Comparison of ENCODE assay signal across 21 cellular contexts in the genomic region with DNA sequence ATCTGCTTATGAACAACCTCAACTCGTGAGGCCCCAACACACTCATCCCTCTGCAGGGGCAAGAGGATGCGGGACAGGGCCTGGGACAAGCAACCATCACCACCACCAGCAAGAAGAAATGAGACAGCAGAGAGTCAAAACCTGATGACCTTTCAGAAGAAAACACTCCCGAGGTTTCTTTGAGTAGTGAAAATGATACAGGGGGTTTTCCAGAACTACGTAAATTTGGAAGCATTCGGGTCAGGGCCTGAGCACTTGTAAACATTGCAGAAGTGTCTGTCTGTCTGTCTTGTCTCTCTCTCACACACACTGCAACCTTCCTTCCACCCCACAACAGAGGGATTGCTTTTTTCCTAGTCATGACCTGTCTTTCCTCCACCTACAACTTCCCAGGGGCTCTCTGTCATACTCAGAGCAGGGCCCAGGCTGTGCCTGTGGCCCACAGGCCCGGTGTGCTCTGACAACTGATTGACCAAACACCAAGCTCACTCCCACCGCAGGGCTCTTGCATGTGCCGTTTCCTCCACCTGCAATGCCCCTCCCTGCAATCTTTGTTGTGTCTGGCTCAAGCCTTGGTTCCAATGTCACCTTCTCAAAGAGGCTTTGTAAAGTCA.
A peak's percentile ranks its signal among the peaks of the same experiment; 100 is the strongest.
DNase-seq lines count a peak whose midpoint lies in the region; ATAC-seq and TF ChIP-seq lines count a peak whose summit lies in the region.
"Had no signal": no experiment of that assay in that cellular context is flagged by ENCODE, and none has a peak within 500 bp of the region (broad histone marks: within the 10 kb centered on the region; RNA-seq: fewer than 3 reads in every experiment).

No MANE protein-coding gene starts in this region.

- no peaks in the 10 kb centered on the region for H4K20me1 ChIP-seq in neural progenitor cell (ENCODE audit: low read depth)
- H4K20me1 ChIP-seq: BLaER1 treated with 17β-estradiol and CSF1 and Interleukin-3, amounts not matched to agents 10 nM and 100 nM had no signal

- no peaks in the 10 kb centered on the region for H3K36me3 ChIP-seq in neural progenitor cell
- H3K36me3 ChIP-seq: BLaER1 treated with 17β-estradiol and CSF1 and Interleukin-3, amounts not matched to agents 10 nM and 100 nM; prostate gland had no signal

- no peak overlapping the region for H3K27ac ChIP-seq in neural progenitor cell
- H3K27ac ChIP-seq: BLaER1 treated with 17β-estradiol and CSF1 and Interleukin-3, amounts not matched to agents 10 nM and 100 nM; body of pancreas; coronary artery; prostate gland; skin epidermis; tibial nerve had no signal

- H3K36me3 Mint-ChIP-seq in activated CD4-positive, alpha-beta T cell treated with anti-CD3 and anti-CD28 coated beads, Interleukin-2, amount 10 ng/mL, durations not matched to agents 24 days and 14 days (ENCODE audit: low read depth), result no peaks in the 10 kb centered on the region
- peaks cover 46% of the 10 kb centered on the region for H3K36me3 Mint-ChIP-seq in neural progenitor cell
- H3K36me3 Mint-ChIP-seq: activated naive CD8-positive, alpha-beta T cell; natural killer cell had no signal

- H3F3A ChIP-seq in neural progenitor cell (ENCODE audit: low read depth), result no peaks in the 10 kb centered on the region

- H3K4me3 Mint-ChIP-seq in activated CD4-positive, alpha-beta T cell treated with anti-CD3 and anti-CD28 coated beads, Interleukin-2, amount 10 ng/mL, durations not matched to agents 24 days and 14 days, result no peak overlapping the region
- H3K4me3 Mint-ChIP-seq in neural progenitor cell, result no peak overlapping the region
- H3K4me3 Mint-ChIP-seq: activated B cell treated with CpG ODN at 0.5 μM for 24 hours; activated naive CD8-positive, alpha-beta T cell; natural killer cell had no signal

- peak; percentile 59 for ATAC-seq in GM19351 (IDR thresholded peaks at IDR 0.05; ENCODE audit: unreplicated experiment)
- peak; percentile 53 for ATAC-seq in HG03432 (IDR thresholded peaks at IDR 0.05; ENCODE audit: unreplicated experiment)
- ATAC-seq in HG02970 (IDR thresholded peaks at IDR 0.05; ENCODE audit: low FRiP score, unreplicated experiment), result no peak
- ATAC-seq: body of pancreas, natural killer cell had no signal

- no peak overlapping the region for H3K9ac ChIP-seq in neural progenitor cell
- H3K9ac ChIP-seq: BLaER1 treated with 17β-estradiol and CSF1 and Interleukin-3, amounts not matched to agents 10 nM and 100 nM had no signal

- no peak overlapping the region for H3K4me2 ChIP-seq in neural progenitor cell

- H3K27me3 Mint-ChIP-seq in activated CD4-positive, alpha-beta T cell treated with anti-CD3 and anti-CD28 coated beads, Interleukin-2, amount 10 ng/mL, durations not matched to agents 24 days and 14 days, result peaks cover 2% of the 10 kb centered on the region
- H3K27me3 Mint-ChIP-seq in neural progenitor cell (ENCODE audit: insufficient read depth, low read depth), result peaks cover 2% of the 10 kb centered on the region

- H3K27ac Mint-ChIP-seq in activated CD4-positive, alpha-beta T cell treated with anti-CD3 and anti-CD28 coated beads, Interleukin-2, amount 10 ng/mL, durations not matched to agents 24 days and 14 days, result peak overlapping the region; percentile 57
- H3K27ac Mint-ChIP-seq in neural progenitor cell, result peak overlapping the region; percentile 40
- H3K27ac Mint-ChIP-seq: activated B cell treated with CpG ODN at 0.5 μM for 24 hours; activated naive CD8-positive, alpha-beta T cell; natural killer cell had no signal

- intact Hi-C loops in activated CD4-positive, alpha-beta T cell treated with anti-CD3 and anti-CD28 coated beads, Interleukin-2, amount 10 ng/mL, durations not matched to agents 24 days and 14 days (cut with micrococcal nuclease), result no loop called here

- no peaks in the 10 kb centered on the region for H3K9me3 Mint-ChIP-seq in activated CD4-positive, alpha-beta T cell treated with anti-CD3 and anti-CD28 coated beads, Interleukin-2, amount 10 ng/mL, durations not matched to agents 24 days and 14 days
- H3K9me3 Mint-ChIP-seq in neural progenitor cell, result no peaks in the 10 kb centered on the region
- H3K9me3 Mint-ChIP-seq: activated B cell treated with CpG ODN at 0.5 μM for 24 hours, natural killer cell had no signal

- TF ChIP-seq CTCF in neural progenitor cell (IDR thresholded peaks at IDR 0.05), result no peak

- no peak overlapping the region for H3K4me3 ChIP-seq in neural progenitor cell
- H3K4me3 ChIP-seq: BLaER1 treated with 17β-estradiol and CSF1 and Interleukin-3, amounts not matched to agents 10 nM and 100 nM; body of pancreas; coronary artery; prostate gland; skin epidermis; tibial nerve had no signal

- H3K4me1 Mint-ChIP-seq in activated CD4-positive, alpha-beta T cell treated with anti-CD3 and anti-CD28 coated beads, Interleukin-2, amount 10 ng/mL, durations not matched to agents 24 days and 14 days, result peaks cover 7% of the 10 kb centered on the region
- H3K4me1 Mint-ChIP-seq in neural progenitor cell, result peaks cover 21% of the 10 kb centered on the region
- H3K4me1 Mint-ChIP-seq: activated B cell treated with CpG ODN at 0.5 μM for 24 hours, natural killer cell had no signal

- H3K27me3 ChIP-seq in neural progenitor cell, result no peaks in the 10 kb centered on the region
- H3K27me3 ChIP-seq: BLaER1 treated with 17β-estradiol and CSF1 and Interleukin-3, amounts not matched to agents 10 nM and 100 nM; body of pancreas; tibial nerve had no signal

- no peak overlapping the region for H2AFZ ChIP-seq in neural progenitor cell (replicated peaks)

- no peaks in the 10 kb centered on the region for H3K4me1 ChIP-seq in neural progenitor cell
- H3K4me1 ChIP-seq: body of pancreas, prostate gland had no signal

- no peaks in the 10 kb centered on the region for H3K79me2 ChIP-seq in neural progenitor cell (ENCODE audit: low read depth)

- DNase-seq in activated CD4-positive, alpha-beta T cell treated with anti-CD3 and anti-CD28 coated beads, Interleukin-2, amount 10 ng/mL, durations not matched to agents 24 days and 14 days, result no peak
- DNase-seq in activated CD4-positive, alpha-beta T cell treated with anti-CD3 and anti-CD28 coated beads, Interleukin-2, amount 50 U/mL, for 1 hour, result no peak
- DNase-seq in neural progenitor cell (ENCODE audit: low spot score) (no peak), NAMALWA (ENCODE audit: low spot score) (no peak), SKM-1 (lab: John Stamatoyannopoulos, UW; ENCODE audit: unreplicated experiment) (no peak)
- DNase-seq: activated B cell treated with CpG ODN at 0.5 μM for 24 hours, body of pancreas, kidney glomerular epithelial cell, mesendoderm, natural killer cell, NCI-H187 treated with DMSO at 0.1 percent for 48 hours, SHP77 treated with DMSO at 0.1 percent for 48 hours had no signal

- H3K9me3 ChIP-seq in neural progenitor cell (ENCODE audit: low read depth), result no peaks in the 10 kb centered on the region
- H3K9me3 ChIP-seq: BLaER1 treated with 17β-estradiol and CSF1 and Interleukin-3, amounts not matched to agents 10 nM and 100 nM; body of pancreas; prostate gland; tibial nerve had no signal
